25 cellular contexts compared by ENCODE assay signal in the genomic region with DNA sequence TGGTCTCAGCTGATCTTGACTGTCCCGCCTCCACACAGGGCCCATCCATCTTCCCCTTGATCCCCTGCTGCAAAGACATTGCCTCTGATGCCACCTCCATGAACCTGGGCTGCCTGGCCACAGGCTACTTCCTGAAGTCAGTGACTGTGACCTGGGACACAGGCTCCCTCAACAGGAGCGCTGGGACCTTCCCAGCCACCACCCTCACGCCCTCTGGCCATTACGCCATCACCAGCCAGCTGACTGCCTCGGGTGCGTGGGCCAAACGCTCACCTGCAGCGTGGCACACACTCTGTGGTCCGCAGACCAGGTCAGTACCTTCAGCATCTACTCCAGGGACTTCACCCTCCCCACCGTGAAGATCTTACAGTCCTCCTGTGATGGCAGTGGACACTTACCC.
"Had no signal": no experiment of that assay in that cellular context is flagged by ENCODE, and none has a peak within 500 bp of the region (broad histone marks: within the 10 kb centered on the region; RNA-seq: fewer than 3 reads in every experiment).

No MANE protein-coding gene starts in this region.

- H3K9me3 ChIP-seq: lower lobe of right lung, sigmoid colon, transverse colon had no signal

- FAIRE-seq: endometrium, keratinocyte had no signal

- H3K4me1 ChIP-seq: heart left ventricle, lower lobe of right lung, sigmoid colon, transverse colon had no signal

- H3K27me3 ChIP-seq: heart left ventricle, sigmoid colon, transverse colon had no signal

- DNase-seq: activated CD4-positive, alpha-beta T cell treated with anti-CD3 and anti-CD28 coated beads, Interleukin-2, amount 50 U/mL, for 1 hour; activated CD8-positive, alpha-beta memory T cell treated with anti-CD3 and anti-CD28 coated beads, Interleukin-2, amount 50 U/mL, for 4 hours; activated naive CD4-positive, alpha-beta T cell; activated naive CD8-positive, alpha-beta T cell treated with anti-CD3 and anti-CD28 coated beads, Interleukin-2, amount 10 ng/mL, durations not matched to agents 7 days and 5 days; activated T-cell treated with anti-CD3 and anti-CD28 coated beads, Interleukin-2, amount 50 U/mL, for 24 hours; amniotic stem cell; cerebellar nuclear complex; cortex of kidney; lower lobe of right lung; mesendoderm; nephron progenitor cell; nucleus accumbens; sigmoid colon; stimulated activated CD4-positive, alpha-beta T cell treated with anti-CD3 and anti-CD28 coated beads, Interleukin-2, amount 100 ng/mL, for 48 hours; stimulated activated CD8-positive, alpha-beta memory T cell treated with anti-CD3 and anti-CD28 coated beads, Interleukin-4, amount 100 ng/mL, for 48 hours; stimulated activated naive B cell treated with anti-CD40 and anti-IgM and Interleukin-4, amounts not matched to agents 10 μg/mL and 1 μg/mL and 100 μg/mL, for 72 hours; transverse colon had no signal

- ATAC-seq: activated CD4-positive, CD25-positive, alpha-beta regulatory T cell treated with anti-CD3 and anti-CD28 coated beads, Interleukin-2, amount 50 U/mL, for 24 hours; left lobe of liver; mucosa of descending colon; stimulated activated naive B cell treated with anti-CD40 and anti-IgM and Interleukin-4, amounts not matched to agents 10 μg/mL and 1 μg/mL and 100 μg/mL, for 72 hours had no signal

- H3K27ac ChIP-seq: heart left ventricle, lower lobe of right lung, sigmoid colon, transverse colon, VCaP had no signal

- H3K4me2 ChIP-seq: smooth muscle cell had no signal

- H3K4me3 ChIP-seq: heart left ventricle, lower lobe of right lung, mucosa of descending colon, sigmoid colon, smooth muscle cell, transverse colon had no signal
